Comparison of ENCODE assay signal across 9 cellular contexts in the genomic region with DNA sequence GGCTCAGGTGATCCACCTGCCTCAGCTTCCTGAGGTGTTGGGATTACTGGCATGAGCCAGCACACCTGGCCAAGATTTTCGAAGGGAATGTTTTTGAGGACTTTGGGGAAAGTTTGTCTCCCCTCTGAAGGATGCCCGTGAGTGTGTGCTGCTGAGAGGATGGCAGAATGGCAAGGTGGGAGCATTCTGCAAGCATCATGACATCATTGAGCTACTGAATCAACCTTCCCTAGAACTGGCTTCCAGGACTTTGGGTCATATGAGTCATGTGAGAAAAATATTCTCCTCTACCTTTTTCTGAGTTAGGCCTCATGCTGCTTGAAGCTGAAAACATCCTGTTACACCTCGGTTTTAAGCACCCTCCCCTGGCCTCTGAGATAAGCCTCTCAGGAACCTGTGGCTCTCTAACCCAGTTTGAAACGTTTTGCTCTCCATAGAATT. TPM values are rescaled to one million over a fixed set of nuclear protein-coding genes. Genes with fewer than 3 reads are reported as not detected.
DNase-seq lines count a peak whose midpoint lies in the region; TF ChIP-seq lines count a peak whose summit lies in the region.
"Had no signal": no experiment of that assay in that cellular context is flagged by ENCODE, and none has a peak within 500 bp of the region (broad histone marks: within the 10 kb centered on the region; RNA-seq: fewer than 3 reads in every experiment).

No MANE protein-coding gene starts in this region.

- POLR2A ChIA-PET in RWPE1 (lab: Yijun Ruan, JAX; ENCODE audit: low non-redundant PET), result no interaction called here

- H3K9me3 ChIP-seq in smooth muscle cell (replicated peaks; ENCODE audit: low read depth), result no peaks in the 10 kb centered on the region
- H3K9me3 ChIP-seq: neutrophil had no signal

- H3K4me1 Mint-ChIP-seq in type B pancreatic cell (ENCODE audit: unreplicated experiment), result peaks cover 32% of the 10 kb centered on the region

- H3K9ac ChIP-seq in smooth muscle cell (ENCODE audit: low read depth), result no peak overlapping the region

- H3K9me3 Mint-ChIP-seq in type B pancreatic cell, result no peaks in the 10 kb centered on the region

- peak overlapping the region; percentile 46 for H3K4me2 ChIP-seq in smooth muscle cell

- H3K27ac ChIP-seq in RWPE1 (no peak overlapping the region), smooth muscle cell (ENCODE audit: low read depth) (peak overlapping the region; percentile 50)
- H3K27ac ChIP-seq: neutrophil had no signal

- H3K4me3 Mint-ChIP-seq in type B pancreatic cell, result no peak overlapping the region

- peaks cover 12% of the 10 kb centered on the region for H3K4me1 ChIP-seq in smooth muscle cell (ENCODE audit: low read depth)

- peaks cover 3% of the 10 kb centered on the region for H3K36me3 Mint-ChIP-seq in type B pancreatic cell

- WGBS in smooth muscle cell (ENCODE audit: low lambda C conversion rate), result 53% methylated on average over 4 of the region's 4 CpGs

- H3K27me3 Mint-ChIP-seq in type B pancreatic cell, result no peaks in the 10 kb centered on the region

- H4K20me1 ChIP-seq in smooth muscle cell (ENCODE audit: low read depth), result no peaks in the 10 kb centered on the region

- H3K27me3 ChIP-seq in smooth muscle cell (ENCODE audit: low read depth), result no peaks in the 10 kb centered on the region
- H3K27me3 ChIP-seq: neutrophil had no signal

- peaks cover 3% of the 10 kb centered on the region for H3K79me2 ChIP-seq in smooth muscle cell (ENCODE audit: low read depth)

- H3K27ac Mint-ChIP-seq in type B pancreatic cell, result no peak overlapping the region

- H2AFZ ChIP-seq in smooth muscle cell (ENCODE audit: low read depth), result no peak overlapping the region

- no peaks in the 10 kb centered on the region for H3K36me3 ChIP-seq in smooth muscle cell (ENCODE audit: low read depth)

- TF ChIP-seq CTCF in RWPE1 (conservative IDR thresholded peaks at IDR 0.05; ENCODE audit: low read depth) (no peak), cardiac fibroblast (IDR thresholded peaks at IDR 0.05; ENCODE audit: low read depth, low read length) (no peak), smooth muscle cell (IDR thresholded peaks at IDR 0.05; ENCODE audit: borderline replicate concordance, insufficient read depth, poor library complexity, severe bottlenecking) (no peak), type B pancreatic cell (conservative IDR thresholded peaks at IDR 0.05) (no peak)

- no peaks in the 10 kb centered on the region for H3F3A ChIP-seq in smooth muscle cell (ENCODE audit: low read depth)

- H3K4me3 ChIP-seq in cardiac fibroblast (replicated peaks in 1 of 2; ENCODE audit: low read depth in 2 of 2, low read length in 2 of 2), result no peak overlapping the region
- no peak overlapping the region for H3K4me3 ChIP-seq in smooth muscle cell

- DNase-seq in activated gamma-delta T cell treated with Interleukin-2 at 50 U/mL for 16 hours (peak; percentile 59), activated gamma-delta T cell (lab: John Stamatoyannopoulos, UW) (no peak), RWPE1 (ENCODE audit: low spot score) (peak; percentile 69), cardiac fibroblast (ENCODE audit: low read depth in 2 of 2) (peak; percentile 47 to 65), smooth muscle cell (lab: John Stamatoyannopoulos, UW; ENCODE audit: unreplicated experiment) (no peak), NOMO-1 treated with DMSO at 0.1 percent for 48 hours (lab: John Stamatoyannopoulos, UW; ENCODE audit: unreplicated experiment) (no peak), type B pancreatic cell (ENCODE audit: extremely low spot score, unreplicated experiment) (no peak), DMS79 (lab: John Stamatoyannopoulos, UW) (no peak)

- CTCF ChIA-PET in RWPE1 (lab: Yijun Ruan, JAX), result interaction anchor here (0.6 to 0.7 kb wide), 2 partner anchors 15 to 281 kb away, joined by 3 to 6 read pairs; no protein-coding TSS in a partner anchor

RNA-seq across cellular contexts. Expression of a gene that starts 31.0 kb away (rescaled TPM):
- total RNA-seq in smooth muscle cell (6.7 and 12.9 TPM in 2 replicates), type B pancreatic cell (ENCODE audit: low replicate concordance) (5.4 and 21.3 TPM in 2 replicates)
- polyA plus RNA-seq in smooth muscle cell, result 2.6 and 4.3 TPM in 2 replicates

Comparison
In these comparisons a context has a peak if more than half of its experiments do, and no peak if none do; other contexts are left out.
1. DNase-seq: peak in activated gamma-delta T cell treated with Interleukin-2 at 50 U/mL for 16 hours (single experiment), RWPE1 (single experiment) and cardiac fibroblast (2 of 2); none in activated gamma-delta T cell (single experiment), smooth muscle cell (single experiment), NOMO-1 treated with DMSO at 0.1 percent for 48 hours (single experiment), type B pancreatic cell (single experiment) and DMS79 (single experiment).